8 cellular contexts compared by ENCODE assay signal in the genomic region with DNA sequence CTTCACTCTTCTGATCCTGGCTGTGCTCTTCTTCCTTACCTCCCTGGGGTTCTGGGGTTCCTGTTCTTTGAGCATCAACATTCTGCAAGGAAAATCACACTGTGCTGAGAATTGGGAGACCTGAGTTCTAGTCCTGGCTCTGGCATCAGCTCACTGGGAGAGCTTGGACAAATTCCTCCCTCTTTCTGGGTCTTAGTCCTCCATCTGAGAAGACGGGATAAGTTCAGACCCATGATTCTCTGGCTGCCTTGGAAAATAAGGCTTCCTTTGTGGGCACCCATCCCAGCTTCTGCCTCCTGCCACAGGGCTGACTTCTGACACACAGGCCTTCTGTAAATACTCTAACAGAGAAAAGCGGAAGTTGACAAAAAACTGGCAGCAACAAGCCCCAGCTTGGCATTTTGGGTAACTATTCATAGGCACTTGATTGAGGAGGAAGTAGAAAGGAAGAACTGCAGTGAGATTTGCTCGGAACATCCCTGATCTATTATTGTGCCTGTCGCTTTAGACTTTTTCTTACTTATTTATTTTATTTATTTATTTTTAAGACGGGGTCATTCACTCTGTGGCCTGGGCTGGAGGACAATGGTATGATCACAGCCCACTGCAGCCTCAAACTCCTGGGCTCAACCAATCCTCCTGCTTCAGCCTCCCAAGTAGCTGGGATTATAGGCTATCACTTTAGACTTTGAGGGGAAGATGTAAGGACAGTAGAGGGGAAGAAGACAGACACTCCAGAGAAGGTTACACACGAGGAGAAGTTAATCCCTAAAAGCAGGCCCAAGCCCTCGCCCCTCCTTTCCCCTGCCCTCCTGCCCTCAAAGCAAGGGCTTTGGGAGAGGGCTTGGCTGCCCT. TPM values are rescaled to one million over a fixed set of nuclear protein-coding genes. Genes with fewer than 3 reads are reported as not detected.
DNase-seq lines count a peak whose midpoint lies in the region; ATAC-seq and TF ChIP-seq lines count a peak whose summit lies in the region.

No MANE protein-coding gene starts in this region.

- TF ChIP-seq CTCF in GM12865 (IDR thresholded peaks at IDR 0.05; ENCODE audit: insufficient read depth, low read depth, low read length, missing control alignments), result no peak
- no peak for TF ChIP-seq CTCF in astrocyte of the spinal cord (IDR thresholded peaks at IDR 0.05; ENCODE audit: low read depth, low read length)
- no peak for TF ChIP-seq CTCF in neural progenitor cell (IDR thresholded peaks at IDR 0.05)

- DNase-seq in GM12865 (ENCODE audit: low read depth), result peak; percentile 86
- peak; percentile 91 for DNase-seq in RPMI8226
- peak; percentile 41 for DNase-seq in astrocyte of the spinal cord (ENCODE audit: low read depth, low spot score)
- peak; percentile 40 for DNase-seq in stimulated activated naive CD4-positive, alpha-beta T cell treated with Interleukin-2 at 50 U/mL for 16 hours (lab: John Stamatoyannopoulos, UW)
- DNase-seq in A172 (ENCODE audit: low spot score), result no peak
- no peak for DNase-seq in neural progenitor cell (ENCODE audit: low spot score)

- no peak overlapping the region for H3K4me3 Mint-ChIP-seq in neural progenitor cell

- no peak overlapping the region for H2AFZ ChIP-seq in neural progenitor cell (replicated peaks)

- no peaks in the 10 kb centered on the region for H3K9me3 Mint-ChIP-seq in neural progenitor cell

- peaks cover 7% of the 10 kb centered on the region for H3K36me3 Mint-ChIP-seq in neural progenitor cell

- H3K27me3 Mint-ChIP-seq in neural progenitor cell (ENCODE audit: insufficient read depth, low read depth), result peaks cover 5% of the 10 kb centered on the region

- H3K4me1 Mint-ChIP-seq in neural progenitor cell, result peaks cover 6% of the 10 kb centered on the region

- peak overlapping the region; percentile 88 for H3K27ac ChIP-seq in layer of hippocampus (ENCODE audit: low read depth, low read length)
- H3K27ac ChIP-seq in neural progenitor cell, result no peak overlapping the region

- ATAC-seq in HG02759 (IDR thresholded peaks at IDR 0.05; ENCODE audit: unreplicated experiment), result peak; percentile 68

- H3K4me2 ChIP-seq in neural progenitor cell, result no peak overlapping the region

- peaks cover under 1% of the 10 kb centered on the region for H3K79me2 ChIP-seq in neural progenitor cell (ENCODE audit: low read depth)

- H3K4me3 ChIP-seq in GM12865 (ENCODE audit: low read depth, low read length) (peak overlapping the region; percentile 33), astrocyte of the spinal cord (ENCODE audit: low read depth, low read length) (no peak overlapping the region), neural progenitor cell (no peak overlapping the region)

- no peaks in the 10 kb centered on the region for H3K36me3 ChIP-seq in neural progenitor cell

- in situ Hi-C loops in astrocyte of the spinal cord (cut with HindIII; ENCODE audit: low sequenced_read_pairs), result no loop called here

- H3K27ac Mint-ChIP-seq in neural progenitor cell, result no peak overlapping the region

- no peaks in the 10 kb centered on the region for H3K9me3 ChIP-seq in neural progenitor cell (ENCODE audit: low read depth)

- H3K4me1 ChIP-seq in neural progenitor cell, result peaks cover 3% of the 10 kb centered on the region

- peaks cover 22% of the 10 kb centered on the region for H3F3A ChIP-seq in neural progenitor cell (ENCODE audit: low read depth)

- H3K27me3 ChIP-seq in layer of hippocampus (ENCODE audit: control insufficient read depth, insufficient read depth, low read length) (no peaks in the 10 kb centered on the region), neural progenitor cell (no peaks in the 10 kb centered on the region)

- peaks cover 1% of the 10 kb centered on the region for H4K20me1 ChIP-seq in neural progenitor cell (ENCODE audit: low read depth)

- H3K9ac ChIP-seq in neural progenitor cell, result no peak overlapping the region

RNA-seq across cellular contexts. Expression of a gene that starts 7.9 kb away (rescaled TPM):
- total RNA-seq in A172 (2014; rRNA removed; shearing (Covaris generic)), result 24.3 and 26.3 TPM in 2 replicates
- total RNA-seq in neural progenitor cell (ENCODE audit: low replicate concordance), result 62.0 and 82.0 TPM in 2 replicates

Comparison
In these comparisons a context has a peak if more than half of its experiments do, and no peak if none do; other contexts are left out.
1. DNase-seq: peak in GM12865 (single experiment), RPMI8226 (single experiment), astrocyte of the spinal cord (single experiment) and stimulated activated naive CD4-positive, alpha-beta T cell treated with Interleukin-2 at 50 U/mL for 16 hours (single experiment); none in A172 (single experiment) and neural progenitor cell (single experiment).